ENCODE assay signal across 11 cellular contexts in genomic region chr10:89303161-89303560, GRCh38. TPM values are rescaled to one million over a fixed set of nuclear protein-coding genes. Genes with fewer than 3 reads are reported as not detected.
DNase-seq lines count a peak whose midpoint lies in the region; ATAC-seq and TF ChIP-seq lines count a peak whose summit lies in the region.
"Had no signal": no experiment of that assay in that cellular context is flagged by ENCODE, and none has a peak within 500 bp of the region (broad histone marks: within the 10 kb centered on the region; RNA-seq: fewer than 3 reads in every experiment).

No MANE protein-coding gene starts in this region.

- no peak for DNase-seq in heart right ventricle
- DNase-seq in cardiac septum (ENCODE audit: low spot score) = no peak
- no peak for DNase-seq in astrocyte of the spinal cord (ENCODE audit: low read depth, low spot score)
- peak; percentile 39 for DNase-seq in midbrain (lab: John Stamatoyannopoulos, UW)
- DNase-seq in transverse colon = no peak
- DNase-seq in mucosa of gallbladder (ENCODE audit: low spot score) = no peak
- no peak for DNase-seq in SK-N-DZ (ENCODE audit: low spot score)
- DNase-seq in dedifferentiated amniotic fluid mesenchymal stem cell (ENCODE audit: extremely low spot score) = no peak
- DNase-seq: activated naive CD4-positive, alpha-beta T cell had no signal

- H3K4me3 ChIP-seq in heart right ventricle (peak overlapping the region in 9 of 10 donors; percentile 30 to 61 (median 59)), astrocyte of the spinal cord (ENCODE audit: low read depth, low read length) (peak overlapping the region; percentile 1), transverse colon (peak overlapping the region in 1 of 4 donors; percentile 60)

- TF ChIP-seq POLR2A in transverse colon (IDR thresholded peaks at IDR 0.05) = no peak

- intact Hi-C loops in heart right ventricle (cut with DNase I) (no loop called here), cardiac septum (cut with DNase I) (no loop called here), transverse colon (cut with DNase I; ENCODE audit: low total_unique reads) (loop anchor here (5.0 kb wide), 1 partner anchor 64 kb away; no protein-coding TSS in a partner anchor)

- peak overlapping the region in 8 of 10 donors; percentile 83 to 94 (median 87) for H3K27ac ChIP-seq in heart right ventricle
- peak overlapping the region; percentile 86 to 92 (median 90) for H3K27ac ChIP-seq in transverse colon
- H3K27ac ChIP-seq: SK-N-MC had no signal

- ATAC-seq in heart right ventricle = no peak

- TF ChIP-seq EP300 in transverse colon (IDR thresholded peaks at IDR 0.05; ENCODE audit: low read depth) = no peak

- WGBS in heart right ventricle, 2 donors = 32 to 55% methylated on average over 2 of the region's 2 CpGs
- 80 to 82% methylated on average over 1 to 2 of the region's 2 CpGs for WGBS in transverse colon (ENCODE audit: low coverage in 1 of 2), 2 donors

- TF ChIP-seq CTCF in heart right ventricle (IDR thresholded peaks at IDR 0.05) (no peak), astrocyte of the spinal cord (IDR thresholded peaks at IDR 0.05; ENCODE audit: low read depth, low read length) (no peak), transverse colon (IDR thresholded peaks at IDR 0.05) (no peak)

- H3K27me3 ChIP-seq in heart right ventricle (no peaks in the 10 kb centered on the region), transverse colon (no peaks in the 10 kb centered on the region)

- H3K9me3 ChIP-seq in heart right ventricle (peaks cover 0 to 12% (median 0%) of the 10 kb centered on the region in 11 donors), transverse colon (no peaks in the 10 kb centered on the region)
- H3K9me3 ChIP-seq: prostate gland had no signal

- peaks cover 0 to 44% (median 28%) of the 10 kb centered on the region in 9 donors for H3K4me1 ChIP-seq in heart right ventricle
- peaks cover 20 to 44% (median 30%) of the 10 kb centered on the region in 4 donors for H3K4me1 ChIP-seq in transverse colon

- H3K36me3 ChIP-seq in heart right ventricle (peaks cover 0 to 28% (median 6%) of the 10 kb centered on the region in 9 donors), transverse colon (peaks cover 0 to 8% (median 0%) of the 10 kb centered on the region in 4 donors)
- H3K36me3 ChIP-seq: prostate gland had no signal

- in situ Hi-C loops in astrocyte of the spinal cord (cut with HindIII; ENCODE audit: low sequenced_read_pairs) (no loop called here), transverse colon (cut with MboI; ENCODE audit: low pct_ligation_motif_present in 1 of 4, low pct_unique_long_range_greater_than_20kb in 1 of 4, low sequenced_read_pairs in 3 of 4) (no loop called here)

RNA-seq across cellular contexts. Expression of gene IFIT2, which starts 1.3 kb away (rescaled TPM):
- total RNA-seq in heart right ventricle (10 to 100 TPM in 3 of 10 donors, 1 to 10 TPM in 7; 2.1 to 24.4 (median 6.5) TPM), cardiac septum (4.3 TPM), transverse colon (1 to 10 TPM in 2 of 4 donors, under 1 TPM in 2; 0.20 to 7.0 (median 2.3) TPM), mucosa of gallbladder (11.8 TPM)
- polyA plus RNA-seq in heart right ventricle = 1 to 10 TPM; 1.8 to 4.6 TPM
- polyA plus RNA-seq in SK-N-DZ (2014; cell fraction: cytosol; rRNA removed) = not detected in 2 replicates
- polyA plus RNA-seq in SK-N-DZ (2014; cell fraction: nucleus; rRNA removed) = not detected in 2 replicates

RNA-seq across cellular contexts. Expression of gene IFIT3, which starts 24.6 kb away (rescaled TPM):
- 100 to 1,000 TPM in 1 of 10 donors, 10 to 100 TPM in 7, 1 to 10 TPM in 2; 8.0 to 102 (median 13.2) TPM for total RNA-seq in heart right ventricle
- polyA plus RNA-seq in heart right ventricle = 1 to 10 TPM; 4.7 to 7.9 TPM
- 6.8 TPM for total RNA-seq in cardiac septum
- 1 to 10 TPM in 2 of 4 donors, under 1 TPM in 1, not detected in 1; 0.20 to 7.8 (median 5.1) TPM for total RNA-seq in transverse colon
- total RNA-seq in mucosa of gallbladder = 11.1 TPM
- not detected in 2 replicates for polyA plus RNA-seq in SK-N-DZ (2014; cell fraction: cytosol; rRNA removed)
- not detected in 2 replicates for polyA plus RNA-seq in SK-N-DZ (2014; cell fraction: nucleus; rRNA removed)

RNA-seq across cellular contexts. Expression of gene LIPA, which starts 51.6 kb away (rescaled TPM):
- total RNA-seq in heart right ventricle (10 to 100 TPM; 12.4 to 58.5 (median 15.3) TPM), cardiac septum (16.0 TPM), transverse colon (10 to 100 TPM in 3 of 4 donors, 1 to 10 TPM in 1; 3.6 to 23.8 (median 12.1) TPM), mucosa of gallbladder (62.0 TPM)
- 10 to 100 TPM in 1 of 2 donors, 1 to 10 TPM in 1; 7.8 to 17.6 TPM for polyA plus RNA-seq in heart right ventricle
- polyA plus RNA-seq in SK-N-DZ (2014; cell fraction: cytosol; rRNA removed) = 31.8 and 42.3 TPM in 2 replicates
- 18.0 and 21.5 TPM in 2 replicates for polyA plus RNA-seq in SK-N-DZ (2014; cell fraction: nucleus; rRNA removed)
